ENCODE assay signal across 8 cellular contexts in genomic region chr2:218658671-218659257, GRCh38. TPM values are rescaled to one million over a fixed set of nuclear protein-coding genes. Genes with fewer than 3 reads are reported as not detected.
DNase-seq lines count a peak whose midpoint lies in the region; ATAC-seq and TF ChIP-seq lines count a peak whose summit lies in the region.

No MANE protein-coding gene starts in this region.

- TF ChIP-seq CTCF in heart right ventricle (IDR thresholded peaks at IDR 0.05), result peak in 5 of 9 donors; percentile 9 to 41 (median 28)
- TF ChIP-seq CTCF in WTC11 (IDR thresholded peaks at IDR 0.05), result no peak; the same call in 1 of the 2 replicates
- TF ChIP-seq CTCF in mucosa of descending colon (IDR thresholded peaks at IDR 0.05), result peak; percentile 22

- WGBS in heart right ventricle, 2 donors, result 3 to 4% methylated on average over 27 of the region's 27 CpGs

- H3K4me1 ChIP-seq in heart right ventricle (peaks cover 9 to 43% (median 32%) of the 10 kb centered on the region in 9 donors), duodenal mucosa (ENCODE audit: control insufficient read depth in 1 of 2, insufficient read depth in 2 of 2, low read length in 2 of 2) (peaks cover 7 to 8% of the 10 kb centered on the region in 2 donors), mucosa of descending colon (ENCODE audit: low read depth) (peaks cover 3% of the 10 kb centered on the region), subcutaneous abdominal adipose tissue (ENCODE audit: control insufficient read depth in 5 of 5, insufficient read depth in 5 of 5, low read length in 5 of 5) (peaks cover 5 to 23% (median 19%) of the 10 kb centered on the region in 5 donors)

- H3K36me3 ChIP-seq in heart right ventricle, result peaks cover 0 to 68% (median 36%) of the 10 kb centered on the region in 9 donors
- H3K36me3 ChIP-seq in duodenal mucosa (ENCODE audit: control insufficient read depth in 1 of 2, insufficient read depth in 2 of 2, low read length in 2 of 2), result peaks cover 24 to 38% of the 10 kb centered on the region in 2 donors
- peaks cover under 1% of the 10 kb centered on the region for H3K36me3 ChIP-seq in mucosa of descending colon (ENCODE audit: low read depth)
- H3K36me3 ChIP-seq in subcutaneous abdominal adipose tissue (ENCODE audit: control insufficient read depth in 5 of 5, insufficient read depth in 5 of 5, low read length in 5 of 5), result peaks cover 4 to 53% (median 44%) of the 10 kb centered on the region in 5 donors

- H3K27ac ChIP-seq in heart right ventricle (peak overlapping the region; percentile 54 to 88 (median 81)), duodenal mucosa (ENCODE audit: low read depth, low read length) (no peak overlapping the region), subcutaneous abdominal adipose tissue (ENCODE audit: low read depth, low read length) (peak overlapping the region; percentile 67)

- H3K4me1 Mint-ChIP-seq in WTC11, result peaks cover 9% of the 10 kb centered on the region

- CTCF ChIA-PET in WTC11 (lab: Charles Lee), result interaction anchor here (1.0 to 2.8 kb wide), 14 partner anchors 11 to 401 kb away, joined by 3 to 26 read pairs (median 6); partner anchors contain the start of genes PLCD4, RNF25, STK36 and TTLL4

- H3K4me3 Mint-ChIP-seq in WTC11, result peak overlapping the region; percentile 93

- no peaks in the 10 kb centered on the region for H3K9me3 Mint-ChIP-seq in WTC11

- POLR2A ChIA-PET in WTC11 (lab: Charles Lee), result interaction anchor here (0.9 to 2.3 kb wide), 3 partner anchors 10 to 52 kb away, joined by 4 to 24 read pairs (median 7); partner anchors contain the start of genes RNF25 and STK36

- H3K27ac Mint-ChIP-seq in WTC11, result peak overlapping the region; percentile 90

- H3K27me3 ChIP-seq in heart right ventricle (no peaks in the 10 kb centered on the region), duodenal mucosa (ENCODE audit: control insufficient read depth in 1 of 2, insufficient read depth in 2 of 2, low read length in 2 of 2) (no peaks in the 10 kb centered on the region), subcutaneous abdominal adipose tissue (ENCODE audit: control insufficient read depth in 5 of 5, insufficient read depth in 4 of 5, low read length in 5 of 5) (no peaks in the 10 kb centered on the region)

- ATAC-seq in heart right ventricle, result peak in 1 of 8 donors; percentile 0
- ATAC-seq in Right ventricle myocardium superior (ENCODE audit: poor library complexity), result no peak
- ATAC-seq in HG02571 (IDR thresholded peaks at IDR 0.05; ENCODE audit: unreplicated experiment), result peak; percentile 16
- ATAC-seq in WTC11, result peak; percentile 66
- ATAC-seq in mucosa of descending colon, result peak; percentile 66

- H3K36me3 Mint-ChIP-seq in WTC11, result peaks cover 40% of the 10 kb centered on the region

- intact Hi-C loops in heart right ventricle (cut with DNase I) (loop anchor here in 5 of 10 donors (5.0 to 10.0 kb wide), 6 partner anchors 86 to 384 kb away; partner anchors contain the start of genes CNOT9 (in 3 of the 5), USP37 (in 3 of the 5), AAMP (in 1 of the 5) and PNKD (in 1 of the 5)), Right ventricle myocardium superior (cut with DNase I) (loop anchor here (10.0 kb wide), 1 partner anchor 94 kb away; the partner anchor contains the start of genes CNOT9 and USP37), mucosa of descending colon (cut with DNase I, micrococcal nuclease) (no loop called here)

- H3K9ac ChIP-seq in duodenal mucosa (ENCODE audit: low read depth in 1 of 2, low read length in 2 of 2), result peak overlapping the region; percentile 62 to 89
- peak overlapping the region; percentile 37 to 90 (median 74) for H3K9ac ChIP-seq in subcutaneous abdominal adipose tissue (ENCODE audit: low read length in 5 of 5)

- H3K9me3 ChIP-seq in heart right ventricle, result no peaks in the 10 kb centered on the region
- H3K9me3 ChIP-seq in duodenal mucosa (ENCODE audit: control insufficient read depth in 1 of 2, low read length in 2 of 2), result no peaks in the 10 kb centered on the region
- H3K9me3 ChIP-seq in mucosa of descending colon, result no peaks in the 10 kb centered on the region
- H3K9me3 ChIP-seq in subcutaneous abdominal adipose tissue (ENCODE audit: control insufficient read depth in 5 of 5, low read length in 5 of 5), result no peaks in the 10 kb centered on the region

- no peaks in the 10 kb centered on the region for H3K27me3 Mint-ChIP-seq in WTC11 (ENCODE audit: low read depth)

- peak overlapping the region; percentile 79 to 97 (median 92) for H3K4me3 ChIP-seq in heart right ventricle
- H3K4me3 ChIP-seq in duodenal mucosa (ENCODE audit: low read depth in 1 of 2, low read length in 2 of 2), result peak overlapping the region; percentile 91 to 93
- peak overlapping the region; percentile 60 for H3K4me3 ChIP-seq in mucosa of descending colon
- peak overlapping the region; percentile 71 to 89 (median 84) for H3K4me3 ChIP-seq in subcutaneous abdominal adipose tissue (ENCODE audit: low read depth in 1 of 5, low read length in 5 of 5)

- DNase-seq in heart right ventricle (no peak), Right ventricle myocardium superior (no peak), NAMALWA (ENCODE audit: low spot score) (peak; percentile 79), WTC11 (ENCODE audit: low spot score) (peak; percentile 71), mucosa of descending colon (peak in 2 of 3 donors; percentile 63 to 71)

TF ChIP-seq in WTC11, 78 proteins besides CTCF, POLR2A, EP300 and RAD21:
- TF ChIP-seq GTF2I (CRISPR knock-in tag; conservative IDR thresholded peaks at IDR 0.05), result peak; percentile 34; the same call in 1 of the 2 replicates
- TF ChIP-seq ZBTB43 (CRISPR knock-in tag; IDR thresholded peaks at IDR 0.05), result no peak

RNA-seq across cellular contexts. Expression of gene ZNF142, which starts 0.7 kb away (rescaled TPM):
- 10 to 100 TPM; 17.9 to 29.5 (median 22.9) TPM for total RNA-seq in heart right ventricle
- 10 to 100 TPM in 1 of 2 donors, 1 to 10 TPM in 1; 4.4 to 10.2 TPM for polyA plus RNA-seq in heart right ventricle
- 20.5 TPM for total RNA-seq in Right ventricle myocardium superior
- total RNA-seq in WTC11 (2021), result 25.1 to 33.5 TPM (median 28.7 TPM) in 3 replicates
- total RNA-seq in mucosa of descending colon, result 10 to 100 TPM; 16.4 to 25.0 (median 19.7) TPM

RNA-seq across cellular contexts. Expression of gene BCS1L, which starts 0.7 kb away (rescaled TPM):
- total RNA-seq in heart right ventricle, result 10 to 100 TPM; 34.8 to 53.8 (median 44.6) TPM
- polyA plus RNA-seq in heart right ventricle, result 10 to 100 TPM; 52.8 to 84.2 TPM
- total RNA-seq in Right ventricle myocardium superior, result 47.6 TPM
- total RNA-seq in WTC11 (2021), result 31.4 to 35.4 TPM (median 32.7 TPM) in 3 replicates
- 10 to 100 TPM; 32.9 to 54.0 (median 39.8) TPM for total RNA-seq in mucosa of descending colon

RNA-seq across cellular contexts. Expression of gene RNF25, which starts 13.0 kb away (rescaled TPM):
- 10 to 100 TPM; 13.5 to 20.3 (median 16.3) TPM for total RNA-seq in heart right ventricle
- polyA plus RNA-seq in heart right ventricle, result 10 to 100 TPM; 18.1 to 25.4 TPM
- 12.4 TPM for total RNA-seq in Right ventricle myocardium superior
- 20.3 to 25.1 TPM (median 23.9 TPM) in 3 replicates for total RNA-seq in WTC11 (2021)
- total RNA-seq in mucosa of descending colon, result 10 to 100 TPM; 11.5 to 21.2 (median 15.5) TPM

RNA-seq across cellular contexts. Expression of gene STK36, which starts 13.1 kb away (rescaled TPM):
- 10 to 100 TPM in 1 of 10 donors, 1 to 10 TPM in 9; 4.2 to 16.0 (median 6.5) TPM for total RNA-seq in heart right ventricle
- 10 to 100 TPM in 1 of 2 donors, 1 to 10 TPM in 1; 7.5 to 18.8 TPM for polyA plus RNA-seq in heart right ventricle
- 3.9 TPM for total RNA-seq in Right ventricle myocardium superior
- 41.0 to 47.7 TPM (median 42.7 TPM) in 3 replicates for total RNA-seq in WTC11 (2021)
- total RNA-seq in mucosa of descending colon, result 10 to 100 TPM; 24.6 to 48.5 (median 35.1) TPM

RNA-seq across cellular contexts. Expression of gene PLCD4, which starts 51.1 kb away (rescaled TPM):
- total RNA-seq in heart right ventricle (1 to 10 TPM in 6 of 10 donors, under 1 TPM in 4; 0.42 to 2.3 (median 1.1) TPM), Right ventricle myocardium superior (0.62 TPM), WTC11 (2021) (0.11 to 0.28 TPM (median 0.14 TPM) in 3 replicates), mucosa of descending colon (10 to 100 TPM in 1 of 3 donors, 1 to 10 TPM in 2; 1.2 to 41.2 (median 2.2) TPM)
- under 1 TPM; 0.23 to 0.59 TPM for polyA plus RNA-seq in heart right ventricle

Comparison
In these comparisons a context has a peak if more than half of its experiments do, and no peak if none do; other contexts are left out.
1. DNase-seq: peak in NAMALWA (single experiment), WTC11 (single experiment) and mucosa of descending colon (2 of 3); none in heart right ventricle (0 of 2) and Right ventricle myocardium superior (single experiment).
2. Peak in every context shown above with its lines, with median percentiles within 50 percentile points of each other: H3K4me3 ChIP-seq.